19 cellular contexts compared by ENCODE assay signal in genomic region chr3:13186416-13186815, GRCh38.
"Had no signal": no experiment of that assay in that cellular context is flagged by ENCODE, and none has a peak within 500 bp of the region (broad histone marks: within the 10 kb centered on the region; RNA-seq: fewer than 3 reads in every experiment).

No MANE protein-coding gene starts in this region.

- DNase-seq: effector memory CD4-positive, alpha-beta T cell; hippocampal formation; lower lobe of right lung; midbrain; naive thymus-derived CD4-positive, alpha-beta T cell; nephron progenitor cell; stimulated activated CD4-positive, alpha-beta T cell treated with anti-CD3 and anti-CD28 coated beads, Interleukin-12 subunit alpha, Interleukin-12 subunit beta, amount 100 ng/mL, for 4 hours; stimulated activated naive CD4-positive, alpha-beta T cell treated with Interleukin-2 at 50 U/mL for 16 hours had no signal

- H3K36me3 ChIP-seq: heart left ventricle, left lung, lower lobe of right lung, neutrophil had no signal

- H3K4me1 ChIP-seq: lower lobe of right lung had no signal

- ATAC-seq: esophagus mucosa; heart left ventricle; left lung; lower lobe of right lung; naive thymus-derived CD4-positive, alpha-beta T cell; sciatic nerve had no signal

- H3K27ac ChIP-seq: heart left ventricle, left lung, lower lobe of right lung, neutrophil had no signal

- H3K4me3 ChIP-seq: heart left ventricle, left lung, lower lobe of right lung, skin epidermis had no signal

- H3K4me3 Mint-ChIP-seq: memory B cell; naive thymus-derived CD4-positive, alpha-beta T cell; nephron progenitor cell; type B pancreatic cell had no signal

- H3K9me3 ChIP-seq: lower lobe of right lung, neutrophil had no signal

- H3K27ac Mint-ChIP-seq: memory B cell; naive thymus-derived CD4-positive, alpha-beta T cell; nephron progenitor cell; type B pancreatic cell had no signal

- FAIRE-seq: endometrium, frontal cortex, islet of Langerhans had no signal

- H3K36me3 Mint-ChIP-seq: type B pancreatic cell had no signal

- H3K27me3 ChIP-seq: heart left ventricle, left lung, neutrophil had no signal
